ENCODE assay signal across 1 cellular context in genomic region chr19:11639602-11640471, GRCh38.
TF ChIP-seq lines count a peak whose summit lies in the region.

No MANE protein-coding gene starts in this region.

TF ChIP-seq in K562, 482 proteins besides CTCF, POLR2A, EP300 and RAD21 (continued from another document and continues in another):
- TF ChIP-seq SNRNP70 (optimal IDR thresholded peaks at IDR 0.05; ENCODE audit: low read depth, low read length) (no peak), ZNF707 (CRISPR knock-in tag; conservative IDR thresholded peaks at IDR 0.05) (no peak), SMAD1 (IDR thresholded peaks at IDR 0.05; ENCODE audit: low read depth, low read length, partially characterized antibody) (no peak), UBTF (IDR thresholded peaks at IDR 0.05; ENCODE audit: borderline replicate concordance in 1 of 2, low read depth in 2 of 2, low read length in 2 of 2) (peak; percentile 84 to 90; a peak in 3 of 4 replicates), ZBTB8A (IDR thresholded peaks at IDR 0.05; ENCODE audit: partially characterized antibody) (no peak), ZNF41 (CRISPR knock-in tag; conservative IDR thresholded peaks at IDR 0.05) (no peak), CBX5 (IDR thresholded peaks at IDR 0.05; ENCODE audit: borderline replicate concordance, low read depth) (no peak), CHAMP1 (IDR thresholded peaks at IDR 0.05) (no peak), ZBTB9 (CRISPR knock-in tag; IDR thresholded peaks at IDR 0.05) (peak; percentile 71; the same call in 1 of the 2 replicates), MLX (CRISPR knock-in tag; conservative IDR thresholded peaks at IDR 0.05) (no peak), ZFX (CRISPR knock-in tag; IDR thresholded peaks at IDR 0.05) (peak; percentile 85), ATF1 (CRISPR knock-in tag; IDR thresholded peaks at IDR 0.05) (no peak), ATF1 (tag; IDR thresholded peaks at IDR 0.05) (0 out of 2 replicates have a peak, but pooled peaks have one; percentile 16), MTA3 (IDR thresholded peaks at IDR 0.05; ENCODE audit: borderline replicate concordance) (peak; percentile 47; the same call in 1 of the 2 replicates), ZNF174 (CRISPR knock-in tag; IDR thresholded peaks at IDR 0.05) (no peak), NKRF (IDR thresholded peaks at IDR 0.05; ENCODE audit: borderline replicate concordance) (peak; percentile 65; the same call in 1 of the 2 replicates), HNRNPLL (IDR thresholded peaks at IDR 0.05; ENCODE audit: low read depth, low read length, poor library complexity, severe bottlenecking) (peak; percentile 50), HSF4 (CRISPR knock-in tag; IDR thresholded peaks at IDR 0.05; ENCODE audit: borderline replicate concordance) (no peak), SIX5 (IDR thresholded peaks at IDR 0.05; ENCODE audit: borderline replicate concordance in 1 of 2, insufficient read depth in 1 of 2, low read depth in 1 of 2, low read length in 2 of 2) (no peak), THRAP3 (IDR thresholded peaks at IDR 0.05; ENCODE audit: borderline replicate concordance) (no peak), TFAM (CRISPR knock-in tag; conservative IDR thresholded peaks at IDR 0.05) (no peak), HDAC6 (IDR thresholded peaks at IDR 0.05; ENCODE audit: low read depth, low read length) (no peak), TRIM25 (IDR thresholded peaks at IDR 0.05; ENCODE audit: borderline replicate concordance) (no peak), ATF2 (CRISPR knock-in tag; IDR thresholded peaks at IDR 0.05) (no peak), TCFL5 (CRISPR knock-in tag; conservative IDR thresholded peaks at IDR 0.05) (no peak), SIN3B (IDR thresholded peaks at IDR 0.05; ENCODE audit: low read depth) (no peak), SRSF1 (IDR thresholded peaks at IDR 0.05; ENCODE audit: low read depth, low read length) (no peak), ZNF696 (CRISPR knock-in tag; conservative IDR thresholded peaks at IDR 0.05) (no peak), NUFIP1 (IDR thresholded peaks at IDR 0.05; ENCODE audit: partially characterized antibody) (no peak), DACH1 (IDR thresholded peaks at IDR 0.05; ENCODE audit: partially characterized antibody) (no peak), RAD51 (IDR thresholded peaks at IDR 0.05; ENCODE audit: borderline replicate concordance, low read depth) (no peak), NFIC (IDR thresholded peaks at IDR 0.05) (no peak; the same call in none of the 2 replicates), ZNF277 (CRISPR knock-in tag; IDR thresholded peaks at IDR 0.05; ENCODE audit: borderline replicate concordance) (no peak), KDM4B (IDR thresholded peaks at IDR 0.05; ENCODE audit: borderline replicate concordance in 2 of 2, low read depth in 1 of 2) (no peak), U2AF2 (optimal IDR thresholded peaks at IDR 0.05; ENCODE audit: low read depth, low read length) (no peak), LEF1 (IDR thresholded peaks at IDR 0.05) (no peak), CTBP1 (IDR thresholded peaks at IDR 0.05; ENCODE audit: borderline replicate concordance) (peak; percentile 39; the same call in 1 of the 2 replicates), FOSL1 (tag; conservative IDR thresholded peaks at IDR 0.05) (no peak), TBP (optimal IDR thresholded peaks at IDR 0.05; ENCODE audit: low read depth, low read length) (peak; percentile 61), SMC3 (conservative IDR thresholded peaks at IDR 0.05; ENCODE audit: insufficient read depth, low read depth, low read length) (no peak), ETV1 (tag; conservative IDR thresholded peaks at IDR 0.05; ENCODE audit: low read depth) (peak; percentile 49), ZNF274 (IDR thresholded peaks at IDR 0.05; ENCODE audit: borderline replicate concordance, low read depth, low read length) (no peak), ZNF282 (CRISPR knock-in tag; IDR thresholded peaks at IDR 0.05) (no peak), GMEB1 (CRISPR knock-in tag; IDR thresholded peaks at IDR 0.05) (no peak), ZNF639 (CRISPR knock-in tag; conservative IDR thresholded peaks at IDR 0.05 in 1 of 2, IDR thresholded peaks at IDR 0.05 in 1 of 2) (no peak), IFI16 (CRISPR knock-in tag; IDR thresholded peaks at IDR 0.05) (no peak), ZFP30 (CRISPR knock-in tag; IDR thresholded peaks at IDR 0.05; ENCODE audit: borderline replicate concordance) (no peak), ZNF780A (CRISPR knock-in tag; IDR thresholded peaks at IDR 0.05) (no peak), E2F1 (CRISPR knock-in tag; IDR thresholded peaks at IDR 0.05) (peak; percentile 78)
